In the genomic region with DNA sequence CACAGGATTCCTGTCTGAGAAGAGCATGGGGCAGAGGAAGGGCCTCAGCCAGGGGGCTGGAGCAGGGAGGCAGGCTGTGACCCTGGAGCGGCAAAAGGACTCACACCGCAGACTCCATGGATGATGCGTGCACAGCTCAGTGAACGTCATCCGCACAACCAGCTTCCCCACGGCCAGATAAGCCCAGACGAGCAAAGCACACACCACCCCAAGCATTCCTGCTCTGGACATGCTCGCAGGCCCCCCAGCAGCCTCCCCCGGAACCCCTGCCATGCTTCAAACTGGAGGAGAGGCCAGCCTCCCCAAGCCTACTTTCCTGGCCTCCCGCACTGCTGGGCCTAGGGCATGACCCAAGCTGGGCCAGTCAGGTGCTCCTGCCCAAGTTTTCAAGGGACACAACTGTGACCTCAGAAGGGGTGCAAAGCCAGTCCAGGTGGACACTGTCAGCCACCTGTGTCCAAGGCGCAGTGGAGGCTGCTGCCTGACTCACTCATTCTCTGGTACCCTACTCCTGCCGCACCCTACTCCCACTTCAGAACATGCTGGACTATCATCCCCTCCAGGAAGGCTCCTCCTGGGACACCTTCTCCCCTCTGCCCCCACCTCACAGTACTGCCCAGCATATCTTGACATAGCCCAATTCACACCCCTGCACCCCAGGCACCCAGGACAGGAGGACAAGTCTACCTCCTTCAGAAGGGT, we compare ENCODE assay signal across 11 cellular contexts. TPM values are rescaled to one million over a fixed set of nuclear protein-coding genes. Genes with fewer than 3 reads are reported as not detected.
DNase-seq lines count a peak whose midpoint lies in the region; TF ChIP-seq lines count a peak whose summit lies in the region.
"Had no signal": no experiment of that assay in that cellular context is flagged by ENCODE, and none has a peak within 500 bp of the region (broad histone marks: within the 10 kb centered on the region; RNA-seq: fewer than 3 reads in every experiment).

No MANE protein-coding gene starts in this region.

- H2BK20ac ChIP-seq in H9 (ENCODE audit: low read depth, low read length, poor library complexity, severe bottlenecking), result no peak overlapping the region

- no peak overlapping the region for H2AK5ac ChIP-seq in H9 (ENCODE audit: insufficient read length, low read length)

- H4K91ac ChIP-seq in H9 (ENCODE audit: insufficient read length, low read depth, low read length), result no peak overlapping the region

- no peak overlapping the region for H3K9ac ChIP-seq in H9 (ENCODE audit: extremely low read depth, insufficient read length, low read length)

- no peak overlapping the region; a peak in 1 of 5 replicates for H3K4me3 Mint-ChIP-seq in H9
- H3K4me3 Mint-ChIP-seq: CD4-positive, alpha-beta T cell had no signal

- H2BK15ac ChIP-seq in H9 (ENCODE audit: low read depth, low read length), result no peak overlapping the region

- no peak overlapping the region for H3T11ph ChIP-seq in H9 (ENCODE audit: low read length)

- peaks cover 43 to 50% of the 10 kb centered on the region in 2 experiments for H3K4me1 Mint-ChIP-seq in H9

- no peak overlapping the region for H2BK120ac ChIP-seq in H9 (ENCODE audit: low read depth, low read length, poor library complexity, severe bottlenecking)

- H3K4ac ChIP-seq in H9 (ENCODE audit: low read depth, low read length), result no peak overlapping the region

- peaks cover 2% of the 10 kb centered on the region; the same call in 1 of the 2 replicates for H3K4me1 ChIP-seq in H9 (ENCODE audit: insufficient read depth, low read length)

- peaks cover 23% of the 10 kb centered on the region for H3K36me3 ChIP-seq in brain microvascular endothelial cell (replicated peaks)

- no peak overlapping the region for H2BK5ac ChIP-seq in H9 (ENCODE audit: insufficient read length, low read length)

- no peaks in the 10 kb centered on the region; the same call in 1 of the 2 replicates for H3K27me3 Mint-ChIP-seq in H9 (ENCODE audit: low read depth)

- H3K14ac ChIP-seq in H9 (ENCODE audit: insufficient read depth, low read length), result no peak overlapping the region; the same call in 1 of the 2 replicates

- peaks cover 13% of the 10 kb centered on the region for H3K79me1 ChIP-seq in H9 (ENCODE audit: insufficient read depth, low read depth, low read length, poor library complexity, severe bottlenecking)

- H3K23ac ChIP-seq in H9 (ENCODE audit: insufficient read length, low read depth, low read length), result no peak overlapping the region

- TF ChIP-seq CTCF in H9 (conservative IDR thresholded peaks at IDR 0.05), result no peak
- TF ChIP-seq CTCF in brain microvascular endothelial cell (IDR thresholded peaks at IDR 0.05; ENCODE audit: low read depth, low read length, missing control alignments), result no peak

- peak overlapping the region; percentile 83 to 97 (median 84) for H3K27ac Mint-ChIP-seq in H9
- H3K27ac Mint-ChIP-seq: CD4-positive, alpha-beta T cell had no signal

- H3K4me3 ChIP-seq in brain microvascular endothelial cell (ENCODE audit: low read depth, low read length), result no peak overlapping the region
- no peak overlapping the region for H3K4me3 ChIP-seq in skin epidermis
- H3K4me3 ChIP-seq: GM12878 had no signal

- H3K9me3 Mint-ChIP-seq in H9, result no peaks in the 10 kb centered on the region
- H3K9me3 Mint-ChIP-seq: CD4-positive, alpha-beta T cell had no signal

- H3K9me3 ChIP-seq in H9 (ENCODE audit: control insufficient read depth, low read depth, low read length), result no peaks in the 10 kb centered on the region

- no peak overlapping the region for H4K5ac ChIP-seq in H9 (ENCODE audit: insufficient read length, low read depth, low read length)

- H2AFZ ChIP-seq in H9 (ENCODE audit: low read length), result no peak overlapping the region

- peaks cover 18 to 24% (median 19%) of the 10 kb centered on the region in 3 experiments; a peak in 6 of 7 replicates for H3K36me3 Mint-ChIP-seq in H9 (ENCODE audit: insufficient read depth in 1 of 3, low read depth in 3 of 3)

- H3K27me3 ChIP-seq in H9 (ENCODE audit: insufficient read depth, low read length) (no peaks in the 10 kb centered on the region), brain microvascular endothelial cell (replicated peaks) (no peaks in the 10 kb centered on the region), layer of hippocampus (ENCODE audit: control insufficient read depth, insufficient read depth, low read length) (no peaks in the 10 kb centered on the region)

- H3K18ac ChIP-seq in H9 (ENCODE audit: insufficient read length, low read depth, low read length), result no peak overlapping the region

- H3K27ac ChIP-seq in H9 (ENCODE audit: insufficient read length, low read depth, low read length), result no peak overlapping the region
- H3K27ac ChIP-seq in brain microvascular endothelial cell, result peak overlapping the region; percentile 98
- peak overlapping the region; percentile 99 for H3K27ac ChIP-seq in layer of hippocampus (ENCODE audit: low read depth, low read length)
- peak overlapping the region in 14 of 21 experiments; percentile 18 to 96 (median 80) for H3K27ac ChIP-seq in skin epidermis

- H3K23me2 ChIP-seq in H9 (ENCODE audit: insufficient read length, low read depth, low read length, poor library complexity, severe bottlenecking), result peaks cover 6% of the 10 kb centered on the region

- H4K8ac ChIP-seq in H9 (replicated peaks; ENCODE audit: insufficient read length, low read depth, low read length), result no peak overlapping the region

- H3K4me2 ChIP-seq in H9 (ENCODE audit: insufficient read depth, insufficient read length, low read length), result no peak overlapping the region

- peaks cover 53% of the 10 kb centered on the region; the same call in 1 of the 2 replicates for H3K79me2 ChIP-seq in H9 (ENCODE audit: insufficient read depth, low read length)

- no peak overlapping the region for H2BK12ac ChIP-seq in H9 (ENCODE audit: insufficient read length, low read depth, low read length)

- no CpG with 5 or more reads among the region's 12 CpGs for WGBS in H9 (ENCODE audit: extremely low coverage, insufficient read length, low lambda C conversion rate)

- in situ Hi-C loops in brain microvascular endothelial cell (cut with HindIII; ENCODE audit: low pct_ligation_motif_present, low sequenced_read_pairs), result no loop called here

- no peaks in the 10 kb centered on the region for H4K20me1 ChIP-seq in H9 (ENCODE audit: control insufficient read depth, insufficient read depth, insufficient read length)

- DNase-seq in H9, result no peak
- peak; percentile 96 for DNase-seq in brain microvascular endothelial cell
- no peak for DNase-seq in AG08395 (ENCODE audit: low spot score)
- no peak for DNase-seq in NCI-H748 treated with DMSO at 0.1 percent for 48 hours (lab: John Stamatoyannopoulos, UW)
- no peak for DNase-seq in NCI-H345 (lab: John Stamatoyannopoulos, UW)
- DNase-seq in NCI-H2029 treated with DMSO at 0.1 percent for 48 hours (lab: John Stamatoyannopoulos, UW), result no peak
- DNase-seq: CD4-positive, alpha-beta T cell; erythroblast had no signal

- H3K56ac ChIP-seq in H9 (ENCODE audit: insufficient read length, low read depth, low read length), result no peak overlapping the region

RNA-seq across cellular contexts. Expression of gene BCAR1, which starts 4.8 kb away (rescaled TPM):
- total RNA-seq in H9 (2021), result 97.1 and 102 TPM in 2 replicates

RNA-seq across cellular contexts. Expression of gene CTRB1, which starts 27.9 kb away (rescaled TPM):
- not detected in 2 replicates for total RNA-seq in H9 (2021)
- total RNA-seq: CD4-positive, alpha-beta T cell had no signal

RNA-seq across cellular contexts. Expression of gene CTRB2, which starts 39.7 kb away (rescaled TPM):
- not detected in 2 replicates for total RNA-seq in H9 (2021)
- total RNA-seq: CD4-positive, alpha-beta T cell had no signal
